29 cellular contexts compared by ENCODE assay signal in the genomic region with DNA sequence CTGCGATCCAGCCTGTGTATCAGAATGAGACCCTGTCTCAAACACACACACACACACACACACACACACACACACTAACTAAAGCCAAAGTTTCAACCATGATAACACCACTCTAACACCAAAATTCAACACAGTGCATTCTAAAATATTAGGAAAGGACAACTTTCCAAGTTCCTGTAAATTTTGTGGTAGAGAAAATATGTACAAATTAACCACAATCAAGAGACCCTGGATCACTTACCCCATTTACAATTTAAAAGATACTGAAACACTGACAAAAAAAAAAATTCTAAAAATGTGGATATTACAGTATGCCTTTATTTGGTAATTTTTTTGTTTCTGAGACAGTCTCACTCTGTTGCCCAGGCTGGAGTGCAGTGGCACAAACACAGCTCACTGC. TPM values are rescaled to one million over a fixed set of nuclear protein-coding genes. Genes with fewer than 3 reads are reported as not detected.
"Had no signal": no experiment of that assay in that cellular context is flagged by ENCODE, and none has a peak within 500 bp of the region (broad histone marks: within the 10 kb centered on the region; RNA-seq: fewer than 3 reads in every experiment).

No MANE protein-coding gene starts in this region.

- H3K27ac ChIP-seq: ascending aorta, esophagus muscularis mucosa, left lung, lower lobe of right lung, upper lobe of left lung, vagina, WERI-Rb-1 had no signal

- DNase-seq: activated CD4-positive, alpha-beta memory T cell treated with anti-CD3 and anti-CD28 coated beads for 36 hours; activated CD4-positive, alpha-beta T cell treated with anti-CD3 and anti-CD28 coated beads, Interleukin-2, amount 10 ng/mL, durations not matched to agents 24 days and 14 days; activated CD4-positive, CD25-positive, alpha-beta regulatory T cell treated with anti-CD3 and anti-CD28 coated beads, Interleukin-2, amount 50 U/mL, for 72 hours; activated CD8-positive, alpha-beta memory T cell treated with anti-CD3 and anti-CD28 coated beads, Interleukin-2, amount 50 U/mL, for 4 hours; activated effector memory CD4-positive, alpha-beta T cell treated with anti-CD3 and anti-CD28 coated beads, Interleukin-2, amount 50 U/mL, for 16 hours; activated naive CD4-positive, alpha-beta T cell treated with anti-CD3 and anti-CD28 coated beads for 36 hours; activated naive CD8-positive, alpha-beta T cell treated with anti-CD3 and anti-CD28 coated beads for 36 hours; activated T-cell treated with anti-CD3 and anti-CD28 coated beads, Interleukin-2, amount 50 U/mL, for 1 hour; caudate nucleus; glutamatergic neuron; left lung; lower lobe of right lung; mesendoderm; mucosa of descending colon; right cardiac atrium; stimulated activated CD4-positive, alpha-beta T cell treated with anti-CD3 and anti-CD28 coated beads, Interleukin-2, amount 100 ng/mL, for 48 hours; stimulated activated naive CD8-positive, alpha-beta T cell treated with anti-CD3 and anti-CD28 coated beads, Interleukin-15, Interleukin-2, amounts not matched to agents 100 U/mL and 50 U/mL, for 24 hours; T1000; upper lobe of left lung; WERI-Rb-1 had no signal

- H3K9me3 Mint-ChIP-seq: natural killer cell treated with Interleukin-12 subunit alpha and Interleukin-12 subunit beta and Interleukin-15 and Interleukin-18, amount 100 ng/mL, for 72 hours had no signal

- H3K36me3 Mint-ChIP-seq: natural killer cell treated with Interleukin-12 subunit alpha and Interleukin-12 subunit beta and Interleukin-15 and Interleukin-18, amount 100 ng/mL, for 72 hours had no signal

- H3K27me3 Mint-ChIP-seq: activated CD4-positive, alpha-beta memory T cell treated with anti-CD3 and anti-CD28 coated beads for 36 hours; activated CD4-positive, alpha-beta T cell treated with anti-CD3 and anti-CD28 coated beads, Interleukin-2, amount 10 ng/mL, durations not matched to agents 24 days and 14 days; activated naive CD8-positive, alpha-beta T cell treated with anti-CD3 and anti-CD28 coated beads for 36 hours; natural killer cell treated with Interleukin-12 subunit alpha and Interleukin-12 subunit beta and Interleukin-15 and Interleukin-18, amount 100 ng/mL, for 72 hours had no signal

- H3K4me3 ChIP-seq: ascending aorta, esophagus muscularis mucosa, left lung, lower lobe of right lung, mucosa of descending colon, upper lobe of left lung, vagina had no signal

- ATAC-seq: left lung; mucosa of descending colon; natural killer cell treated with Interleukin-12 subunit alpha and Interleukin-12 subunit beta and Interleukin-15 and Interleukin-18, amount 100 ng/mL, for 72 hours; right cardiac atrium; stimulated activated naive CD8-positive, alpha-beta T cell treated with anti-CD3 and anti-CD28 coated beads, Interleukin-15, Interleukin-2, amounts not matched to agents 100 U/mL and 50 U/mL, for 24 hours had no signal

- H3K27me3 ChIP-seq: ascending aorta, esophagus muscularis mucosa, left lung, upper lobe of left lung, vagina had no signal

- H3K27ac Mint-ChIP-seq: activated CD4-positive, alpha-beta memory T cell treated with anti-CD3 and anti-CD28 coated beads for 36 hours; activated CD4-positive, alpha-beta T cell treated with anti-CD3 and anti-CD28 coated beads, Interleukin-2, amount 10 ng/mL, durations not matched to agents 24 days and 14 days; activated naive CD4-positive, alpha-beta T cell treated with anti-CD3 and anti-CD28 coated beads for 36 hours; activated naive CD8-positive, alpha-beta T cell treated with anti-CD3 and anti-CD28 coated beads for 36 hours; activated T-helper 1 cell treated with anti-CD3 and anti-CD28 coated beads, Interleukin-12 subunit alpha, Interleukin-12 subunit beta, Interleukin-2, Interleukin-4 antibody, amounts not matched to agents 30 ng/mL and 10 ng/mL and 1 ng/mL, durations not matched to agents 14 hours and 24 hours and 36 hours; endodermal cell; T-helper 1 cell treated with Interleukin-12 subunit alpha and Interleukin-12 subunit beta and Interleukin-4 antibody, amounts not matched to agents 30 μg/mL and 1 μg/mL, for 36 hours had no signal

- H3K4me3 Mint-ChIP-seq: activated CD4-positive, alpha-beta memory T cell treated with anti-CD3 and anti-CD28 coated beads for 36 hours; activated CD4-positive, alpha-beta T cell treated with anti-CD3 and anti-CD28 coated beads, Interleukin-2, amount 10 ng/mL, durations not matched to agents 24 days and 14 days; activated naive CD4-positive, alpha-beta T cell treated with anti-CD3 and anti-CD28 coated beads for 36 hours; activated naive CD8-positive, alpha-beta T cell treated with anti-CD3 and anti-CD28 coated beads for 36 hours; activated T-helper 1 cell treated with anti-CD3 and anti-CD28 coated beads, Interleukin-12 subunit alpha, Interleukin-12 subunit beta, Interleukin-2, Interleukin-4 antibody, amounts not matched to agents 30 ng/mL and 10 ng/mL and 1 ng/mL, durations not matched to agents 14 hours and 24 hours and 36 hours; endodermal cell; natural killer cell treated with Interleukin-12 subunit alpha and Interleukin-12 subunit beta and Interleukin-15 and Interleukin-18, amount 100 ng/mL, for 72 hours; T-helper 1 cell treated with Interleukin-12 subunit alpha and Interleukin-12 subunit beta and Interleukin-4 antibody, amounts not matched to agents 30 μg/mL and 1 μg/mL, for 36 hours had no signal

- H3K9me3 ChIP-seq: mucosa of descending colon, upper lobe of left lung, vagina had no signal

- H3K36me3 ChIP-seq: ascending aorta, esophagus muscularis mucosa, left lung, lower lobe of right lung, upper lobe of left lung, vagina, WERI-Rb-1 had no signal

RNA-seq across cellular contexts. Expression of gene MCHR1, which starts 52.5 kb away (rescaled TPM):
- total RNA-seq: activated CD4-positive, alpha-beta memory T cell treated with anti-CD3 and anti-CD28 coated beads for 36 hours; activated CD4-positive, alpha-beta T cell treated with anti-CD3 and anti-CD28 coated beads, Interleukin-2, amount 10 ng/mL, durations not matched to agents 24 days and 14 days; activated CD8-positive, alpha-beta memory T cell treated with anti-CD3 and anti-CD28 coated beads for 36 hours; activated naive CD4-positive, alpha-beta T cell treated with anti-CD3 and anti-CD28 coated beads for 36 hours; activated naive CD8-positive, alpha-beta T cell treated with anti-CD3 and anti-CD28 coated beads for 36 hours; activated T-helper 1 cell treated with anti-CD3 and anti-CD28 coated beads, Interleukin-12 subunit alpha, Interleukin-12 subunit beta, Interleukin-2, Interleukin-4 antibody, amounts not matched to agents 30 ng/mL and 10 ng/mL and 1 ng/mL, durations not matched to agents 14 hours and 24 hours and 36 hours; ascending aorta; lower lobe of right lung; natural killer cell treated with Interleukin-12 subunit alpha and Interleukin-12 subunit beta and Interleukin-15 and Interleukin-18, amount 100 ng/mL, for 72 hours; omental fat pad; vagina had no signal
